Comparison of ENCODE assay signal across 27 cellular contexts in genomic region chr2:50388324-50388723, GRCh38.
"Had no signal": no experiment of that assay in that cellular context is flagged by ENCODE, and none has a peak within 500 bp of the region (broad histone marks: within the 10 kb centered on the region; RNA-seq: fewer than 3 reads in every experiment).

No MANE protein-coding gene starts in this region.

- H3K27ac ChIP-seq: neutrophil, parathyroid adenoma, psoas muscle, right lobe of liver, sigmoid colon, stomach, thoracic aorta, thyroid gland, tibial nerve, vagina had no signal

- H3K36me3 ChIP-seq: neutrophil, right lobe of liver, sigmoid colon, stomach, thoracic aorta, thyroid gland, tibial nerve, upper lobe of left lung, vagina had no signal

- H3K4me3 ChIP-seq: psoas muscle, right lobe of liver, sigmoid colon, stomach, thoracic aorta, thyroid gland, tibial nerve, upper lobe of left lung, vagina had no signal

- H3K4me1 ChIP-seq: parathyroid adenoma, psoas muscle, right lobe of liver, sigmoid colon, stomach, thyroid gland, tibial nerve, upper lobe of left lung, vagina had no signal

- FAIRE-seq: small intestine, urothelium cell line had no signal

- H3K9me3 ChIP-seq: neutrophil, psoas muscle, right lobe of liver, sigmoid colon, stomach, thoracic aorta, thyroid gland, tibial nerve, upper lobe of left lung, vagina had no signal

- ATAC-seq: naive thymus-derived CD8-positive, alpha-beta T cell; natural killer cell treated with Interleukin-12 subunit alpha and Interleukin-12 subunit beta and Interleukin-15 and Interleukin-18, amount 100 ng/mL, for 72 hours; psoas muscle; right cardiac atrium; right lobe of liver; stimulated activated effector memory CD8-positive, alpha-beta T cell treated with anti-CD3 and anti-CD28 coated beads, Interleukin-12 subunit alpha, Interleukin-12 subunit beta, amount 100 ng/mL, for 72 hours; stimulated activated naive B cell treated with anti-CD40 and anti-IgM and Interleukin-4, amounts not matched to agents 10 μg/mL and 1 μg/mL and 100 μg/mL, for 72 hours had no signal

- H3K27me3 ChIP-seq: neutrophil, right lobe of liver, sigmoid colon, stomach, thyroid gland, tibial nerve, upper lobe of left lung, vagina had no signal

- DNase-seq: naive thymus-derived CD8-positive, alpha-beta T cell; nephron progenitor cell; nucleus accumbens; posterior cingulate gyrus; psoas muscle; right cardiac atrium; right lobe of liver; sigmoid colon; small intestine; stimulated activated CD4-positive, alpha-beta T cell treated with anti-CD3 and anti-CD28 coated beads, Interleukin-15, amount 100 ng/mL, for 24 hours; stimulated activated CD4-positive, alpha-beta T cell treated with anti-CD3 and anti-CD28 coated beads, Interleukin-2, amount 100 ng/mL, for 24 hours; stimulated activated CD4-positive, alpha-beta T cell treated with anti-CD3 and anti-CD28 coated beads, Interleukin-2, amount 100 ng/mL, for 48 hours; stimulated activated CD4-positive, alpha-beta T cell treated with anti-CD3 and anti-CD28 coated beads, Interleukin-4, amount 100 ng/mL, for 24 hours; stimulated activated naive B cell treated with anti-CD40 and anti-IgM and Interleukin-4, amounts not matched to agents 10 μg/mL and 1 μg/mL and 100 μg/mL, for 72 hours; stimulated activated naive CD4-positive, alpha-beta T cell treated with Interleukin-2 at 50 U/mL for 16 hours; stomach; thyroid gland; trophoblast cell; upper lobe of left lung had no signal
